8 cellular contexts compared by ENCODE assay signal in genomic region chr7:37342665-37343471, GRCh38.
DNase-seq lines count a peak whose midpoint lies in the region; ATAC-seq and TF ChIP-seq lines count a peak whose summit lies in the region.

No MANE protein-coding gene starts in this region.

- no peaks in the 10 kb centered on the region for H3K27me3 ChIP-seq in esophagus muscularis mucosa

- no peaks in the 10 kb centered on the region for H3K36me3 ChIP-seq in esophagus muscularis mucosa

- POLR2A ChIA-PET in activated CD4-positive, alpha-beta memory T cell treated with anti-CD3 and anti-CD28 coated beads for 36 hours (lab: Charles Lee): interaction anchor here (0.9 to 4.4 kb wide), 8 partner anchors 9 to 105 kb away, joined by 3 to 36 read pairs (median 6); partner anchors contain the start of gene ELMO1

- no peak for TF ChIP-seq CTCF in esophagus muscularis mucosa (IDR thresholded peaks at IDR 0.05)

- DNase-seq in DMS153 (lab: John Stamatoyannopoulos, UW): peak; percentile 41
- DNase-seq in KBM-7: peak; percentile 93
- DNase-seq in activated CD4-positive, alpha-beta memory T cell treated with anti-CD3 and anti-CD28 coated beads for 36 hours: peak; percentile 85
- DNase-seq in esophagus muscularis mucosa (ENCODE audit: extremely low spot score): no peak
- DNase-seq in stimulated activated CD8-positive, alpha-beta memory T cell treated with anti-CD3 and anti-CD28 coated beads, Interleukin-12 subunit alpha, Interleukin-12 subunit beta, amount 100 ng/mL, for 4 hours (ENCODE audit: low read depth): peak; percentile 38
- DNase-seq in SHP77 treated with DMSO at 0.1 percent for 48 hours (lab: John Stamatoyannopoulos, UW): no peak
- DNase-seq in iPS-NIHi11 (ENCODE audit: low spot score): no peak

- peaks cover 0 to 13% (median 4%) of the 10 kb centered on the region in 4 donors for H3K4me1 ChIP-seq in esophagus muscularis mucosa

- ATAC-seq in GM21423 (IDR thresholded peaks at IDR 0.05; ENCODE audit: unreplicated experiment): peak; percentile 47

- H3K9me3 ChIP-seq in esophagus muscularis mucosa: no peaks in the 10 kb centered on the region

- TF ChIP-seq POLR2A in esophagus muscularis mucosa (IDR thresholded peaks at IDR 0.05; ENCODE audit: low read depth): no peak

- H3K27ac ChIP-seq in esophagus muscularis mucosa (replicated peaks in 1 of 4): peak overlapping the region in 2 of 4 donors; percentile 8 to 19

- no peaks in the 10 kb centered on the region for H3K9me3 Mint-ChIP-seq in activated CD4-positive, alpha-beta memory T cell treated with anti-CD3 and anti-CD28 coated beads for 36 hours

- H3K36me3 Mint-ChIP-seq in activated CD4-positive, alpha-beta memory T cell treated with anti-CD3 and anti-CD28 coated beads for 36 hours: peaks cover 38% of the 10 kb centered on the region

- CTCF ChIA-PET in activated CD4-positive, alpha-beta memory T cell treated with anti-CD3 and anti-CD28 coated beads for 36 hours (lab: Charles Lee): interaction anchor here (0.6 to 4.6 kb wide), 12 partner anchors 9 to 108 kb away, joined by 3 to 42 read pairs (median 4); partner anchors contain the start of gene ELMO1

- in situ Hi-C loops in KBM-7 (cut with MboI; ENCODE audit: low pct_unique_long_range_greater_than_20kb, low sequenced_read_pairs): no loop called here

- no peak for TF ChIP-seq EP300 in esophagus muscularis mucosa (IDR thresholded peaks at IDR 0.05)

- intact Hi-C loops in activated CD4-positive, alpha-beta memory T cell treated with anti-CD3 and anti-CD28 coated beads for 36 hours (cut with micrococcal nuclease): loop anchor here (1.0 to 10.0 kb wide), 7 partner anchors 16 to 1538 kb away; partner anchors contain the start of gene SEPTIN7
- intact Hi-C loops in esophagus muscularis mucosa (cut with DNase I): no loop called here

- peak overlapping the region; percentile 96 for H3K4me3 Mint-ChIP-seq in activated CD4-positive, alpha-beta memory T cell treated with anti-CD3 and anti-CD28 coated beads for 36 hours

- H3K4me1 Mint-ChIP-seq in activated CD4-positive, alpha-beta memory T cell treated with anti-CD3 and anti-CD28 coated beads for 36 hours (ENCODE audit: low read depth): peaks cover 79% of the 10 kb centered on the region

- H3K27ac Mint-ChIP-seq in activated CD4-positive, alpha-beta memory T cell treated with anti-CD3 and anti-CD28 coated beads for 36 hours: peak overlapping the region; percentile 94

- no peaks in the 10 kb centered on the region for H3K27me3 Mint-ChIP-seq in activated CD4-positive, alpha-beta memory T cell treated with anti-CD3 and anti-CD28 coated beads for 36 hours

- WGBS in esophagus muscularis mucosa: 66% methylated on average over 20 of the region's 20 CpGs

- peak overlapping the region in 3 of 4 donors; percentile 14 to 39 (median 28) for H3K4me3 ChIP-seq in esophagus muscularis mucosa

Comparison
In these comparisons a context has a peak if more than half of its experiments do, and no peak if none do; other contexts are left out.
1. DNase-seq: peak in DMS153 (single experiment), KBM-7 (single experiment), activated CD4-positive, alpha-beta memory T cell treated with anti-CD3 and anti-CD28 coated beads for 36 hours (single experiment) and stimulated activated CD8-positive, alpha-beta memory T cell treated with anti-CD3 and anti-CD28 coated beads, Interleukin-12 subunit alpha, Interleukin-12 subunit beta, amount 100 ng/mL, for 4 hours (single experiment); none in esophagus muscularis mucosa (single experiment), SHP77 treated with DMSO at 0.1 percent for 48 hours (single experiment) and iPS-NIHi11 (single experiment).